Comparison of ENCODE assay signal across 27 cellular contexts in the genomic region with DNA sequence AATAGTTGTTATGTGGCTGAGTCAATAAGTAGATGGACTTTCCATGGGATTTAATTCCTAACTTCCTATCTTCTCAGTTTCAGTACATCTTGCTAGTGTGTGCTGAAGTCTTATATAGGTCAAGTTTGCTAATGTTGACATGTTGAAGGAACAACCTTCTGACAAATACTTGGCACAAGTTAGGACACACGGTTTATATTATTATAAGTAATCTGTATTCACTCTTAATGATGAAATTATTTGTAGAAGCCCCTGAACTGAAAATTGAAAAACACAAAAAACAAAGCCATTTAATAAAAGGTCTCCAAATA.
"Had no signal": no experiment of that assay in that cellular context is flagged by ENCODE, and none has a peak within 500 bp of the region (broad histone marks: within the 10 kb centered on the region; RNA-seq: fewer than 3 reads in every experiment).

No MANE protein-coding gene starts in this region.

- DNase-seq: activated CD4-positive, alpha-beta memory T cell treated with anti-CD3 and anti-CD28 coated beads for 36 hours; activated CD4-positive, alpha-beta T cell treated with anti-CD3 and anti-CD28 coated beads for 1 hour; activated CD4-positive, alpha-beta T cell treated with anti-CD3 and anti-CD28 coated beads for 4 hours; activated CD8-positive, alpha-beta memory T cell treated with anti-CD3 and anti-CD28 coated beads, Interleukin-2, amount 10 ng/mL, durations not matched to agents 7 days and 5 days; activated CD8-positive, alpha-beta memory T cell treated with anti-CD3 and anti-CD28 coated beads, Interleukin-2, amount 50 U/mL, for 4 hours; activated CD8-positive, alpha-beta T cell treated with anti-CD3 and anti-CD28 coated beads, Interleukin-2, amount 10 ng/mL, durations not matched to agents 7 days and 5 days; activated gamma-delta T cell; activated naive CD4-positive, alpha-beta T cell; activated T-cell treated with anti-CD3 and anti-CD28 coated beads, Interleukin-2, amount 50 U/mL, for 1 hour; activated T-cell treated with anti-CD3 and anti-CD28 coated beads, Interleukin-2, amount 50 U/mL, for 48 hours; amniotic stem cell; brain microvascular endothelial cell; dorsolateral prefrontal cortex; effector memory CD4-positive, alpha-beta T cell; endodermal cell; head of caudate nucleus had no signal

- H3K27me3 ChIP-seq: brain microvascular endothelial cell, dorsolateral prefrontal cortex had no signal

- H3K9me3 Mint-ChIP-seq: activated naive CD4-positive, alpha-beta T cell treated with anti-CD3 and anti-CD28 coated beads, Interleukin-2, amount 10 ng/mL, durations not matched to agents 7 days and 5 days; activated naive CD4-positive, alpha-beta T cell treated with anti-CD3 and anti-CD28 coated beads, Interleukin-2, amount 50 U/mL, for 72 hours; activated T-helper 1 cell treated with anti-CD3 and anti-CD28 coated beads, Interleukin-12 subunit alpha, Interleukin-12 subunit beta, Interleukin-2, Interleukin-4 antibody, amounts not matched to agents 30 ng/mL and 10 ng/mL and 1 ng/mL, durations not matched to agents 14 hours and 24 hours and 36 hours; activated T-helper 2 cell treated with anti-CD3 and anti-CD28 coated beads, Interferon-gamma antibody, Interleukin-2, Interleukin-4, amounts not matched to agents 10 μg/mL and 5 μg/mL and 100 μg/mL, durations not matched to agents 14 hours and 24 hours and 36 hours; central memory CD8-positive, alpha-beta T cell; dendritic cell treated with granulocyte-macrophage colony-stimulating factor and Interleukin-4, amounts not matched to agents 40 ng/mL and 50 ng/mL, for 4 days; endodermal cell; WTC11 had no signal

- H3K27me3 Mint-ChIP-seq: activated CD4-positive, alpha-beta memory T cell treated with anti-CD3 and anti-CD28 coated beads for 36 hours; activated CD8-positive, alpha-beta memory T cell treated with anti-CD3 and anti-CD28 coated beads, Interleukin-2, amount 10 ng/mL, durations not matched to agents 7 days and 5 days; activated naive CD4-positive, alpha-beta T cell treated with anti-CD3 and anti-CD28 coated beads, Interleukin-2, amount 10 ng/mL, durations not matched to agents 7 days and 5 days; central memory CD8-positive, alpha-beta T cell; dendritic cell treated with granulocyte-macrophage colony-stimulating factor and Interleukin-4, amounts not matched to agents 40 ng/mL and 50 ng/mL, for 4 days had no signal

- H3K27ac ChIP-seq: brain microvascular endothelial cell, coronary artery, dorsolateral prefrontal cortex, VCaP had no signal

- ATAC-seq: activated CD8-positive, alpha-beta memory T cell treated with anti-CD3 and anti-CD28 coated beads, Interleukin-2, amount 10 ng/mL, durations not matched to agents 7 days and 5 days; activated CD8-positive, alpha-beta T cell treated with anti-CD3 and anti-CD28 coated beads, Interleukin-2, amount 10 ng/mL, durations not matched to agents 7 days and 5 days; activated naive CD4-positive, alpha-beta T cell treated with anti-CD3 and anti-CD28 coated beads, Interleukin-2, amount 50 U/mL, for 72 hours; WTC11 had no signal

- H3K4me3 ChIP-seq: coronary artery, dorsolateral prefrontal cortex had no signal

- H3K4me1 Mint-ChIP-seq: activated CD8-positive, alpha-beta memory T cell treated with anti-CD3 and anti-CD28 coated beads, Interleukin-2, amount 10 ng/mL, durations not matched to agents 7 days and 5 days; central memory CD8-positive, alpha-beta T cell; endodermal cell; WTC11 had no signal

- H3K27ac Mint-ChIP-seq: activated CD4-positive, alpha-beta memory T cell treated with anti-CD3 and anti-CD28 coated beads for 36 hours; activated CD8-positive, alpha-beta memory T cell treated with anti-CD3 and anti-CD28 coated beads, Interleukin-2, amount 10 ng/mL, durations not matched to agents 7 days and 5 days; activated CD8-positive, alpha-beta T cell treated with anti-CD3 and anti-CD28 coated beads, Interleukin-2, amount 10 ng/mL, durations not matched to agents 7 days and 5 days; activated naive CD4-positive, alpha-beta T cell treated with anti-CD3 and anti-CD28 coated beads, Interleukin-2, amount 50 U/mL, for 72 hours; activated T-helper 1 cell treated with anti-CD3 and anti-CD28 coated beads, Interleukin-12 subunit alpha, Interleukin-12 subunit beta, Interleukin-2, Interleukin-4 antibody, amounts not matched to agents 30 ng/mL and 10 ng/mL and 1 ng/mL, durations not matched to agents 14 hours and 24 hours and 36 hours; activated T-helper 2 cell treated with anti-CD3 and anti-CD28 coated beads, Interferon-gamma antibody, Interleukin-2, Interleukin-4, amounts not matched to agents 10 μg/mL and 5 μg/mL and 100 μg/mL, durations not matched to agents 14 hours and 24 hours and 36 hours; dendritic cell treated with granulocyte-macrophage colony-stimulating factor and Interleukin-4, amounts not matched to agents 40 ng/mL and 50 ng/mL, for 4 days; endodermal cell; WTC11 had no signal

- FAIRE-seq: astrocyte, bronchial epithelial cell had no signal

- H3K4me3 Mint-ChIP-seq: activated CD4-positive, alpha-beta memory T cell treated with anti-CD3 and anti-CD28 coated beads for 36 hours; activated CD8-positive, alpha-beta memory T cell treated with anti-CD3 and anti-CD28 coated beads, Interleukin-2, amount 10 ng/mL, durations not matched to agents 7 days and 5 days; activated CD8-positive, alpha-beta T cell treated with anti-CD3 and anti-CD28 coated beads, Interleukin-2, amount 10 ng/mL, durations not matched to agents 7 days and 5 days; activated naive CD4-positive, alpha-beta T cell treated with anti-CD3 and anti-CD28 coated beads, Interleukin-2, amount 10 ng/mL, durations not matched to agents 7 days and 5 days; activated T-helper 1 cell treated with anti-CD3 and anti-CD28 coated beads, Interleukin-12 subunit alpha, Interleukin-12 subunit beta, Interleukin-2, Interleukin-4 antibody, amounts not matched to agents 30 ng/mL and 10 ng/mL and 1 ng/mL, durations not matched to agents 14 hours and 24 hours and 36 hours; central memory CD8-positive, alpha-beta T cell; dendritic cell treated with granulocyte-macrophage colony-stimulating factor and Interleukin-4, amounts not matched to agents 40 ng/mL and 50 ng/mL, for 4 days; endodermal cell; WTC11 had no signal
